8 cellular contexts compared by ENCODE assay signal in genomic region chr5:132370241-132370820, GRCh38. TPM values are rescaled to one million over a fixed set of nuclear protein-coding genes. Genes with fewer than 3 reads are reported as not detected.
DNase-seq lines count a peak whose midpoint lies in the region; ATAC-seq and TF ChIP-seq lines count a peak whose summit lies in the region.

No MANE protein-coding gene starts in this region.

- no peak overlapping the region for H3K23ac ChIP-seq in H9 (ENCODE audit: insufficient read length, low read depth, low read length)

- no peak overlapping the region for H4K91ac ChIP-seq in H9 (ENCODE audit: insufficient read length, low read depth, low read length)

- H4K8ac ChIP-seq in H9 (replicated peaks; ENCODE audit: insufficient read length, low read depth, low read length), result no peak overlapping the region

- H3K27me3 Mint-ChIP-seq in H9 (ENCODE audit: low read depth), result peaks cover 15% of the 10 kb centered on the region
- no peaks in the 10 kb centered on the region for H3K27me3 Mint-ChIP-seq in activated T-helper 1 cell treated with anti-CD3 and anti-CD28 coated beads, Interleukin-12 subunit alpha, Interleukin-12 subunit beta, Interleukin-2, Interleukin-4 antibody, amounts not matched to agents 30 ng/mL and 10 ng/mL and 1 ng/mL, durations not matched to agents 14 hours and 24 hours and 36 hours (ENCODE audit: insufficient read depth)

- no peaks in the 10 kb centered on the region for H3K4me1 ChIP-seq in H9 (ENCODE audit: insufficient read depth, low read length)
- H3K4me1 ChIP-seq in right cardiac atrium (ENCODE audit: control insufficient read depth, insufficient read depth, low read length), result peaks cover 8% of the 10 kb centered on the region
- H3K4me1 ChIP-seq in skeletal muscle satellite cell (ENCODE audit: control insufficient read depth, insufficient read depth, low read length), result peaks cover 47% of the 10 kb centered on the region

- peaks cover 4% of the 10 kb centered on the region for H3K36me3 ChIP-seq in skeletal muscle satellite cell (ENCODE audit: insufficient read depth, low read length)

- H3K36me3 Mint-ChIP-seq in H9 (ENCODE audit: insufficient read depth in 1 of 3, low read depth in 3 of 3), result peaks cover 0 to 3% (median 0%) of the 10 kb centered on the region in 3 experiments; a peak in 3 of 7 replicates
- H3K36me3 Mint-ChIP-seq in activated T-helper 1 cell treated with anti-CD3 and anti-CD28 coated beads, Interleukin-12 subunit alpha, Interleukin-12 subunit beta, Interleukin-2, Interleukin-4 antibody, amounts not matched to agents 30 ng/mL and 10 ng/mL and 1 ng/mL, durations not matched to agents 14 hours and 24 hours and 36 hours (ENCODE audit: low read depth), result no peaks in the 10 kb centered on the region

- H2BK120ac ChIP-seq in H9 (ENCODE audit: low read depth, low read length, poor library complexity, severe bottlenecking), result no peak overlapping the region

- H4K20me1 ChIP-seq in H9 (ENCODE audit: control insufficient read depth, insufficient read depth, insufficient read length), result no peaks in the 10 kb centered on the region

- H3K9me3 ChIP-seq in H9 (ENCODE audit: control insufficient read depth, low read depth, low read length) (no peaks in the 10 kb centered on the region), right cardiac atrium (ENCODE audit: control insufficient read depth, low read length) (no peaks in the 10 kb centered on the region), skeletal muscle satellite cell (replicated peaks; ENCODE audit: low read length) (no peaks in the 10 kb centered on the region)

- no CpG with 5 or more reads among the region's 23 CpGs for WGBS in H9 (ENCODE audit: extremely low coverage, insufficient read length, low lambda C conversion rate)
- 35% methylated on average over 23 of the region's 23 CpGs for WGBS in right cardiac atrium

- H4K5ac ChIP-seq in H9 (ENCODE audit: insufficient read length, low read depth, low read length), result no peak overlapping the region

- H3T11ph ChIP-seq in H9 (ENCODE audit: low read length), result no peak overlapping the region

- no peak for DNase-seq in H9
- no peak for DNase-seq in activated T-helper 1 cell treated with anti-CD3 and anti-CD28 coated beads, Interleukin-12 subunit alpha, Interleukin-12 subunit beta, Interleukin-2, Interleukin-4 antibody, amounts not matched to agents 30 ng/mL and 10 ng/mL and 1 ng/mL, durations not matched to agents 14 hours and 24 hours and 36 hours (ENCODE audit: low spot score)
- peak in 2 of 3 donors; percentile 28 to 66 for DNase-seq in right cardiac atrium
- no peak for DNase-seq in DMS53 (lab: John Stamatoyannopoulos, UW)
- no peak for DNase-seq in NCI-H446 (lab: John Stamatoyannopoulos, UW)

- no peaks in the 10 kb centered on the region for H3K9me3 Mint-ChIP-seq in H9
- H3K9me3 Mint-ChIP-seq in activated T-helper 1 cell treated with anti-CD3 and anti-CD28 coated beads, Interleukin-12 subunit alpha, Interleukin-12 subunit beta, Interleukin-2, Interleukin-4 antibody, amounts not matched to agents 30 ng/mL and 10 ng/mL and 1 ng/mL, durations not matched to agents 14 hours and 24 hours and 36 hours, result no peaks in the 10 kb centered on the region

- H3K9ac ChIP-seq in H9 (ENCODE audit: extremely low read depth, insufficient read length, low read length), result no peak overlapping the region
- H3K9ac ChIP-seq in skeletal muscle satellite cell (ENCODE audit: low read depth, low read length), result peak overlapping the region; percentile 91

- no peaks in the 10 kb centered on the region; the same call in 1 of the 2 replicates for H3K27me3 ChIP-seq in H9 (ENCODE audit: insufficient read depth, low read length)
- H3K27me3 ChIP-seq in right cardiac atrium (ENCODE audit: control insufficient read depth, insufficient read depth), result no peaks in the 10 kb centered on the region
- no peaks in the 10 kb centered on the region for H3K27me3 ChIP-seq in skeletal muscle satellite cell (ENCODE audit: control insufficient read depth, insufficient read depth, low read length)

- H3K4ac ChIP-seq in H9 (ENCODE audit: low read depth, low read length), result no peak overlapping the region

- H3K14ac ChIP-seq in H9 (ENCODE audit: insufficient read depth, low read length), result no peak overlapping the region

- H2BK12ac ChIP-seq in H9 (ENCODE audit: insufficient read length, low read depth, low read length), result no peak overlapping the region

- TF ChIP-seq CTCF in H9 (conservative IDR thresholded peaks at IDR 0.05), result no peak

- no peak overlapping the region for H2AK5ac ChIP-seq in H9 (ENCODE audit: insufficient read length, low read length)

- peak overlapping the region; percentile 73 to 81 for H3K4me3 Mint-ChIP-seq in H9
- peak overlapping the region; percentile 81 for H3K4me3 Mint-ChIP-seq in activated T-helper 1 cell treated with anti-CD3 and anti-CD28 coated beads, Interleukin-12 subunit alpha, Interleukin-12 subunit beta, Interleukin-2, Interleukin-4 antibody, amounts not matched to agents 30 ng/mL and 10 ng/mL and 1 ng/mL, durations not matched to agents 14 hours and 24 hours and 36 hours

- H3K27ac ChIP-seq in H9 (ENCODE audit: insufficient read length, low read depth, low read length) (no peak overlapping the region), right cardiac atrium (ENCODE audit: low read length) (peak overlapping the region; percentile 94)

- peak overlapping the region; percentile 80 for H3K4me3 ChIP-seq in right cardiac atrium (ENCODE audit: low read length)
- H3K4me3 ChIP-seq in skeletal muscle satellite cell (ENCODE audit: low read length), result peak overlapping the region; percentile 94

- H3K79me1 ChIP-seq in H9 (ENCODE audit: insufficient read depth, low read depth, low read length, poor library complexity, severe bottlenecking), result no peaks in the 10 kb centered on the region

- H3K18ac ChIP-seq in H9 (ENCODE audit: insufficient read length, low read depth, low read length), result no peak overlapping the region

- no peak overlapping the region for H2AFZ ChIP-seq in H9 (ENCODE audit: low read length)

- no peak overlapping the region for H3K56ac ChIP-seq in H9 (ENCODE audit: insufficient read length, low read depth, low read length)

- no peaks in the 10 kb centered on the region for H3K79me2 ChIP-seq in H9 (ENCODE audit: insufficient read depth, low read length)

- H3K23me2 ChIP-seq in H9 (ENCODE audit: insufficient read length, low read depth, low read length, poor library complexity, severe bottlenecking), result peaks cover 3% of the 10 kb centered on the region

- intact Hi-C loops in activated T-helper 1 cell treated with anti-CD3 and anti-CD28 coated beads, Interleukin-12 subunit alpha, Interleukin-12 subunit beta, Interleukin-2, Interleukin-4 antibody, amounts not matched to agents 30 ng/mL and 10 ng/mL and 1 ng/mL, durations not matched to agents 14 hours and 24 hours and 36 hours (cut with micrococcal nuclease), result no loop called here
- intact Hi-C loops in right cardiac atrium (cut with DNase I), result no loop called here

- H2BK15ac ChIP-seq in H9 (ENCODE audit: low read depth, low read length), result no peak overlapping the region

- H3K4me2 ChIP-seq in H9 (ENCODE audit: insufficient read depth, insufficient read length, low read length), result peak overlapping the region; percentile 35
- H3K4me2 ChIP-seq in skeletal muscle satellite cell (ENCODE audit: low read length), result peak overlapping the region; percentile 98

- H2BK20ac ChIP-seq in H9 (ENCODE audit: low read depth, low read length, poor library complexity, severe bottlenecking), result no peak overlapping the region

- H2BK5ac ChIP-seq in H9 (ENCODE audit: insufficient read length, low read length), result no peak overlapping the region

- ATAC-seq in right cardiac atrium, result peak; percentile 16 to 38
- no peak for ATAC-seq in HG03571 (IDR thresholded peaks at IDR 0.05; ENCODE audit: unreplicated experiment)
- no peak for ATAC-seq in GM21515 (IDR thresholded peaks at IDR 0.05; ENCODE audit: unreplicated experiment)

- peaks cover 16 to 18% of the 10 kb centered on the region in 2 experiments for H3K4me1 Mint-ChIP-seq in H9
- H3K4me1 Mint-ChIP-seq in activated T-helper 1 cell treated with anti-CD3 and anti-CD28 coated beads, Interleukin-12 subunit alpha, Interleukin-12 subunit beta, Interleukin-2, Interleukin-4 antibody, amounts not matched to agents 30 ng/mL and 10 ng/mL and 1 ng/mL, durations not matched to agents 14 hours and 24 hours and 36 hours (ENCODE audit: low read depth), result peaks cover 33% of the 10 kb centered on the region

- no peak overlapping the region for H3K27ac Mint-ChIP-seq in H9
- H3K27ac Mint-ChIP-seq in activated T-helper 1 cell treated with anti-CD3 and anti-CD28 coated beads, Interleukin-12 subunit alpha, Interleukin-12 subunit beta, Interleukin-2, Interleukin-4 antibody, amounts not matched to agents 30 ng/mL and 10 ng/mL and 1 ng/mL, durations not matched to agents 14 hours and 24 hours and 36 hours, result peak overlapping the region; percentile 70

RNA-seq across cellular contexts. Expression of gene SLC22A5, which starts 0.8 kb away (rescaled TPM):
- total RNA-seq in H9 (2021), result 3.4 and 3.9 TPM in 2 replicates
- total RNA-seq in activated T-helper 1 cell treated with anti-CD3 and anti-CD28 coated beads, Interleukin-12 subunit alpha, Interleukin-12 subunit beta, Interleukin-2, Interleukin-4 antibody, amounts not matched to agents 30 ng/mL and 10 ng/mL and 1 ng/mL, durations not matched to agents 14 hours and 24 hours and 36 hours, result 4.3 and 6.2 TPM in 2 replicates
- 10 to 100 TPM in 3 of 4 donors, 1 to 10 TPM in 1; 9.3 to 17.5 (median 14.4) TPM for total RNA-seq in right cardiac atrium
- 5.7 TPM for polyA plus RNA-seq in right cardiac atrium
- total RNA-seq in skeletal muscle satellite cell (2012; rRNA removed), result 2.5 and 8.5 TPM in 2 replicates

Comparison
In these comparisons a context has a peak if more than half of its experiments do, and no peak if none do; other contexts are left out.
1. DNase-seq: peak in right cardiac atrium (2 of 3); none in H9 (single experiment), activated T-helper 1 cell treated with anti-CD3 and anti-CD28 coated beads, Interleukin-12 subunit alpha, Interleukin-12 subunit beta, Interleukin-2, Interleukin-4 antibody, amounts not matched to agents 30 ng/mL and 10 ng/mL and 1 ng/mL, durations not matched to agents 14 hours and 24 hours and 36 hours (single experiment), DMS53 (single experiment) and NCI-H446 (0 of 2).
2. ATAC-seq: peak in right cardiac atrium (2 of 2); none in HG03571 (single experiment) and GM21515 (single experiment).